Comparison of ENCODE assay signal across 17 cellular contexts in the genomic region with DNA sequence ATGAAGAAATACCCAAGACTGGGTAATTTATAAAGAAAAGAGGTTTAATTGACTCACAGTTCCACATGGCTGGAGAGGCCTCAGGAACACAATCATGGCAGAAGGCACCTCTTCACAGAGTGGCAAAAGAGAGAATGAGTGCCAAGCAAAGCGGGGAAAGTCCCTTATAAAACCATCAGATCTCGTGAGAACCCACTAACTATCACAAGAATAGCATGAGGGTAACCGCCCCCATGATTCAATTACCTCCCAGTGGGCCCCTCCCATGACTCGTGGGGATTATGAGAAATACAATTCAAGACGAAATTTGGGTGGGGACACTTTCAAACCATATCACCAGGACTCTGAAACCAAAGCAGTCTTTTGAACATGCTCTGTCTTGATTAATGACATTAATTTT. TPM values are rescaled to one million over a fixed set of nuclear protein-coding genes. Genes with fewer than 3 reads are reported as not detected.
A peak's percentile ranks its signal among the peaks of the same experiment; 100 is the strongest.
DNase-seq lines count a peak whose midpoint lies in the region; ATAC-seq and TF ChIP-seq lines count a peak whose summit lies in the region.
"Had no signal": no experiment of that assay in that cellular context is flagged by ENCODE, and none has a peak within 500 bp of the region (broad histone marks: within the 10 kb centered on the region; RNA-seq: fewer than 3 reads in every experiment).

No MANE protein-coding gene starts in this region.

- no peaks in the 10 kb centered on the region for H3K36me3 Mint-ChIP-seq in activated T-cell treated with anti-CD3 and anti-CD28 coated beads, Interleukin-2, amount 50 U/mL, for 24 hours (ENCODE audit: low read depth)
- H3K36me3 Mint-ChIP-seq in osteocyte (ENCODE audit: unreplicated experiment) = no peaks in the 10 kb centered on the region

- H3K9me3 Mint-ChIP-seq in activated T-cell treated with anti-CD3 and anti-CD28 coated beads, Interleukin-2, amount 50 U/mL, for 24 hours = peaks cover 8% of the 10 kb centered on the region
- H3K9me3 Mint-ChIP-seq in osteocyte (ENCODE audit: unreplicated experiment) = no peaks in the 10 kb centered on the region
- H3K9me3 Mint-ChIP-seq in stimulated activated naive CD8-positive, alpha-beta T cell treated with anti-CD3 and anti-CD28 coated beads, Interleukin-15, amount 100 ng/mL, for 72 hours = peaks cover 6 to 16% of the 10 kb centered on the region in 2 donors
- H3K9me3 Mint-ChIP-seq: endodermal cell had no signal

- ATAC-seq in stimulated activated naive CD8-positive, alpha-beta T cell treated with anti-CD3 and anti-CD28 coated beads, Interleukin-15, amount 100 ng/mL, for 72 hours = peak; percentile 58
- ATAC-seq in GM19467 (IDR thresholded peaks at IDR 0.05; ENCODE audit: unreplicated experiment) = no peak
- ATAC-seq: right cardiac atrium had no signal

- no peak overlapping the region for H3K4me3 ChIP-seq in SJCRH30
- H3K4me3 ChIP-seq: cardiac muscle cell had no signal

- peak overlapping the region; percentile 13 for H3K27ac Mint-ChIP-seq in activated T-cell treated with anti-CD3 and anti-CD28 coated beads, Interleukin-2, amount 50 U/mL, for 24 hours
- no peak overlapping the region for H3K27ac Mint-ChIP-seq in osteocyte (ENCODE audit: unreplicated experiment)
- H3K27ac Mint-ChIP-seq in stimulated activated naive CD8-positive, alpha-beta T cell treated with anti-CD3 and anti-CD28 coated beads, Interleukin-15, amount 100 ng/mL, for 72 hours = no peak overlapping the region
- H3K27ac Mint-ChIP-seq: endodermal cell had no signal

- H3K9me3 ChIP-seq in SJCRH30 (replicated peaks) = no peaks in the 10 kb centered on the region

- H3K36me3 ChIP-seq in SJCRH30 = no peaks in the 10 kb centered on the region
- H3K36me3 ChIP-seq: cardiac muscle cell had no signal

- no peak for TF ChIP-seq CTCF in osteocyte (IDR thresholded peaks at IDR 0.05)

- no peaks in the 10 kb centered on the region for H3K27me3 ChIP-seq in SJCRH30
- H3K27me3 ChIP-seq: cardiac muscle cell had no signal

- H3K4me3 Mint-ChIP-seq in activated T-cell treated with anti-CD3 and anti-CD28 coated beads, Interleukin-2, amount 50 U/mL, for 24 hours = no peak overlapping the region
- H3K4me3 Mint-ChIP-seq in osteocyte (ENCODE audit: unreplicated experiment) = no peak overlapping the region
- H3K4me3 Mint-ChIP-seq in stimulated activated naive CD8-positive, alpha-beta T cell treated with anti-CD3 and anti-CD28 coated beads, Interleukin-15, amount 100 ng/mL, for 72 hours = no peak overlapping the region
- H3K4me3 Mint-ChIP-seq: endodermal cell had no signal

- H3K4me1 Mint-ChIP-seq in activated T-cell treated with anti-CD3 and anti-CD28 coated beads, Interleukin-2, amount 50 U/mL, for 24 hours (ENCODE audit: low read depth) = peaks cover 30% of the 10 kb centered on the region
- H3K4me1 Mint-ChIP-seq in osteocyte (ENCODE audit: unreplicated experiment) = peaks cover 4% of the 10 kb centered on the region
- H3K4me1 Mint-ChIP-seq in stimulated activated naive CD8-positive, alpha-beta T cell treated with anti-CD3 and anti-CD28 coated beads, Interleukin-15, amount 100 ng/mL, for 72 hours = peaks cover 32% of the 10 kb centered on the region

- peak; percentile 26 for DNase-seq in stimulated activated naive CD4-positive, alpha-beta T cell treated with Interleukin-2 at 50 U/mL for 16 hours (lab: John Stamatoyannopoulos, UW)
- no peak for DNase-seq in stimulated activated naive CD4-positive, alpha-beta T cell (lab: John Stamatoyannopoulos, UW)
- DNase-seq in activated T-cell treated with anti-CD3 and anti-CD28 coated beads, Interleukin-2, amount 50 U/mL, for 24 hours = peak; percentile 51
- DNase-seq in osteocyte (ENCODE audit: extremely low spot score, unreplicated experiment) = peak; percentile 32
- peak; percentile 10 to 28 for DNase-seq in stimulated activated naive CD8-positive, alpha-beta T cell treated with anti-CD3 and anti-CD28 coated beads, Interleukin-15, amount 100 ng/mL, for 72 hours
- DNase-seq in NCI-H446 treated with DMSO at 0.1 percent for 48 hours (lab: John Stamatoyannopoulos, UW) = no peak
- no peak for DNase-seq in SJCRH30
- DNase-seq: endodermal cell, foreskin fibroblast, H7, NCI-H1092 treated with DMSO at 0.1 percent for 48 hours, NCI-H2227 treated with DMSO at 0.1 percent for 48 hours, right cardiac atrium had no signal

- peaks cover 11% of the 10 kb centered on the region for H3K4me1 ChIP-seq in SJCRH30

- no peaks in the 10 kb centered on the region for H3K27me3 Mint-ChIP-seq in activated T-cell treated with anti-CD3 and anti-CD28 coated beads, Interleukin-2, amount 50 U/mL, for 24 hours
- no peaks in the 10 kb centered on the region for H3K27me3 Mint-ChIP-seq in osteocyte (ENCODE audit: unreplicated experiment)
- H3K27me3 Mint-ChIP-seq in stimulated activated naive CD8-positive, alpha-beta T cell treated with anti-CD3 and anti-CD28 coated beads, Interleukin-15, amount 100 ng/mL, for 72 hours = no peaks in the 10 kb centered on the region

- no peak overlapping the region for H3K27ac ChIP-seq in SJCRH30
- H3K27ac ChIP-seq: cardiac muscle cell had no signal

RNA-seq across cellular contexts. Expression of a gene that starts 7.0 kb away (rescaled TPM):
- not detected in 2 replicates for total RNA-seq in osteocyte
- total RNA-seq in SJCRH30 (2014; rRNA removed; shearing (Covaris generic)) = not detected in 2 replicates
- total RNA-seq: cardiac muscle cell, endodermal cell, lung microvascular endothelial cell, right cardiac atrium, temporal lobe had no signal

RNA-seq across cellular contexts. Expression of a gene that starts 40.1 kb away (rescaled TPM):
- not detected in 2 replicates for total RNA-seq in osteocyte
- not detected in 2 replicates for total RNA-seq in SJCRH30 (2014; rRNA removed; shearing (Covaris generic))
- total RNA-seq: cardiac muscle cell, H7 had no signal

Comparison
In these comparisons a context has a peak if more than half of its experiments do, and no peak if none do; other contexts are left out.
1. DNase-seq: peak in stimulated activated naive CD4-positive, alpha-beta T cell treated with Interleukin-2 at 50 U/mL for 16 hours (single experiment), activated T-cell treated with anti-CD3 and anti-CD28 coated beads, Interleukin-2, amount 50 U/mL, for 24 hours (single experiment), osteocyte (single experiment) and stimulated activated naive CD8-positive, alpha-beta T cell treated with anti-CD3 and anti-CD28 coated beads, Interleukin-15, amount 100 ng/mL, for 72 hours (2 of 2); none in stimulated activated naive CD4-positive, alpha-beta T cell (0 of 6), NCI-H446 treated with DMSO at 0.1 percent for 48 hours (single experiment) and SJCRH30 (0 of 2).